ENCODE assay signal across 1 cellular context in the genomic region with DNA sequence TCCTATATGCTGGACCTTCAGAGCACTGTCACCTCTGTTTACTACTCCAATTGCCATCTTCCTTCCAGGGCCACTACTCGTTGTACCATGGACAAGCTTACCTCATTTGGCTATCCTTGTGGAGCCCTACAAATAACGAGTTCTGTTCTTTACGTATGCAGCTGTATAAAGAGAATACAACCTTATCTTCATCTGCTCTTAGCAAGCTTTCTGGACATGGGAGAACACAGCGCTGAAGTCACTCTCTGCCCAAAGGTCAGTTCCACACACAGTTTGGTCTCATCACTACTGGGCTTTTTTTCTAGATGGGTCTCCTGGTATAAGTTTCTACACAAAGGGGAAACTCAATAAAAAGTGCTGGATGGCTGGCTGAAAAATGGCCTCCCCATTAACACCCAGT.
TF ChIP-seq lines count a peak whose summit lies in the region.

No MANE protein-coding gene starts in this region.

TF ChIP-seq in K562, 482 proteins besides CTCF, POLR2A, EP300 and RAD21 (continued from another document):
- TF ChIP-seq, protein P1, sequence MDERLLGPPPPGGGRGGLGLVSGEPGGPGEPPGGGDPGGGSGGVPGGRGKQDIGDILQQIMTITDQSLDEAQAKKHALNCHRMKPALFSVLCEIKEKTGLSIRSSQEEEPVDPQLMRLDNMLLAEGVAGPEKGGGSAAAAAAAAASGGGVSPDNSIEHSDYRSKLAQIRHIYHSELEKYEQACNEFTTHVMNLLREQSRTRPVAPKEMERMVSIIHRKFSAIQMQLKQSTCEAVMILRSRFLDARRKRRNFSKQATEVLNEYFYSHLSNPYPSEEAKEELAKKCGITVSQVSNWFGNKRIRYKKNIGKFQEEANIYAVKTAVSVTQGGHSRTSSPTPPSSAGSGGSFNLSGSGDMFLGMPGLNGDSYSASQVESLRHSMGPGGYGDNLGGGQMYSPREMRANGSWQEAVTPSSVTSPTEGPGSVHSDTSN (CRISPR knock-in tag; IDR thresholded peaks at IDR 0.05; ENCODE audit: low read depth): no peak
- TF ChIP-seq, protein P1 (tag; conservative IDR thresholded peaks at IDR 0.05; ENCODE audit: low read depth): no peak
- TF ChIP-seq KDM5B (IDR thresholded peaks at IDR 0.05; ENCODE audit: insufficient replicate concordance, low read depth, low read length): no peak
- TF ChIP-seq KAT8 (IDR thresholded peaks at IDR 0.05; ENCODE audit: low read depth): no peak
- no peak for TF ChIP-seq NR3C1 (CRISPR knock-in tag; IDR thresholded peaks at IDR 0.05)
- TF ChIP-seq, protein P2, sequence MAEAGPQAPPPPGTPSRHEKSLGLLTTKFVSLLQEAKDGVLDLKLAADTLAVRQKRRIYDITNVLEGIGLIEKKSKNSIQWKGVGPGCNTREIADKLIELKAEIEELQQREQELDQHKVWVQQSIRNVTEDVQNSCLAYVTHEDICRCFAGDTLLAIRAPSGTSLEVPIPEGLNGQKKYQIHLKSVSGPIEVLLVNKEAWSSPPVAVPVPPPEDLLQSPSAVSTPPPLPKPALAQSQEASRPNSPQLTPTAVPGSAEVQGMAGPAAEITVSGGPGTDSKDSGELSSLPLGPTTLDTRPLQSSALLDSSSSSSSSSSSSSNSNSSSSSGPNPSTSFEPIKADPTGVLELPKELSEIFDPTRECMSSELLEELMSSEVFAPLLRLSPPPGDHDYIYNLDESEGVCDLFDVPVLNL (CRISPR knock-in tag; IDR thresholded peaks at IDR 0.05; ENCODE audit: low read depth): no peak
- TF ChIP-seq OTX1 (CRISPR knock-in tag; IDR thresholded peaks at IDR 0.05): no peak
- no peak for TF ChIP-seq SMARCA4 (IDR thresholded peaks at IDR 0.05)
- no peak for TF ChIP-seq FOXA1 (IDR thresholded peaks at IDR 0.05; ENCODE audit: borderline replicate concordance)
